ENCODE assay signal across 9 cellular contexts in genomic region chr11:128884703-128885338, GRCh38. TPM values are rescaled to one million over a fixed set of nuclear protein-coding genes. Genes with fewer than 3 reads are reported as not detected.
DNase-seq lines count a peak whose midpoint lies in the region; ATAC-seq and TF ChIP-seq lines count a peak whose summit lies in the region.
"Had no signal": no experiment of that assay in that cellular context is flagged by ENCODE, and none has a peak within 500 bp of the region (broad histone marks: within the 10 kb centered on the region; RNA-seq: fewer than 3 reads in every experiment).

No MANE protein-coding gene starts in this region.

- no peaks in the 10 kb centered on the region for H3K36me3 ChIP-seq in neural progenitor cell

- H3K27ac Mint-ChIP-seq in neural progenitor cell, result no peak overlapping the region

- peaks cover 74% of the 10 kb centered on the region for H3K27me3 ChIP-seq in neural progenitor cell

- H3K79me2 ChIP-seq in neural progenitor cell (ENCODE audit: low read depth), result no peaks in the 10 kb centered on the region

- H3K4me3 ChIP-seq in fibroblast of pulmonary artery (replicated peaks; ENCODE audit: low read depth, low read length) (no peak overlapping the region), neural progenitor cell (no peak overlapping the region)

- no peak overlapping the region for H3K27ac ChIP-seq in neural progenitor cell

- ATAC-seq in GM19452 (IDR thresholded peaks at IDR 0.05; ENCODE audit: unreplicated experiment), result peak; percentile 92
- ATAC-seq in HG03439 (IDR thresholded peaks at IDR 0.05; ENCODE audit: unreplicated experiment), result peak; percentile 93

- H3K27me3 Mint-ChIP-seq in neural progenitor cell (ENCODE audit: insufficient read depth, low read depth), result peaks cover 23% of the 10 kb centered on the region

- DNase-seq in DMS114 treated with DMSO at 0.1 percent for 48 hours (lab: John Stamatoyannopoulos, UW; ENCODE audit: unreplicated experiment) (peak; percentile 4), NCI-H774 (lab: John Stamatoyannopoulos, UW) (peak; percentile 66), activated T-cell treated with anti-CD3 and anti-CD28 coated beads for 24 hours (ENCODE audit: low read depth) (peak; percentile 41), fibroblast of pulmonary artery (ENCODE audit: low read depth) (peak; percentile 79), neural progenitor cell (ENCODE audit: low spot score) (peak; percentile 73), amniotic stem cell (lab: John Stamatoyannopoulos, UW) (no peak)

- H3K36me3 Mint-ChIP-seq in neural progenitor cell, result no peaks in the 10 kb centered on the region

- H3K4me3 Mint-ChIP-seq in neural progenitor cell, result no peak overlapping the region

- H3K9me3 Mint-ChIP-seq in neural progenitor cell, result no peaks in the 10 kb centered on the region

- peaks cover 7% of the 10 kb centered on the region for H4K20me1 ChIP-seq in neural progenitor cell (ENCODE audit: low read depth)

- peaks cover 5% of the 10 kb centered on the region for H3F3A ChIP-seq in neural progenitor cell (ENCODE audit: low read depth)

- no peak overlapping the region for H3K4me2 ChIP-seq in neural progenitor cell

- H3K9ac ChIP-seq in neural progenitor cell, result no peak overlapping the region

- no peaks in the 10 kb centered on the region for H3K9me3 ChIP-seq in neural progenitor cell (ENCODE audit: low read depth)

- H3K4me1 ChIP-seq in neural progenitor cell, result peaks cover 10% of the 10 kb centered on the region

- no peak overlapping the region for H2AFZ ChIP-seq in neural progenitor cell (replicated peaks)

- H3K4me1 Mint-ChIP-seq in neural progenitor cell, result peaks cover 21% of the 10 kb centered on the region

- TF ChIP-seq CTCF in fibroblast of pulmonary artery (IDR thresholded peaks at IDR 0.05; ENCODE audit: low read length, missing control alignments) (peak; percentile 74), neural progenitor cell (IDR thresholded peaks at IDR 0.05) (peak; percentile 89)

RNA-seq across cellular contexts. Expression of gene KCNJ5, which starts 6.3 kb away (rescaled TPM):
- total RNA-seq in neural progenitor cell (ENCODE audit: low replicate concordance), result 0.03 TPM in 1 of 2 replicates, not detected in the other

RNA-seq across cellular contexts. Expression of gene KCNJ1, which starts 17.7 kb away (rescaled TPM):
- total RNA-seq in neural progenitor cell (ENCODE audit: low replicate concordance), result 0.03 and 0.41 TPM in 2 replicates

RNA-seq across cellular contexts. Expression of gene TP53AIP1, which starts 57.9 kb away (rescaled TPM):
- not detected in 2 replicates for total RNA-seq in neural progenitor cell (ENCODE audit: low replicate concordance)
- total RNA-seq: subcutaneous adipose tissue had no signal
